Comparison of ENCODE assay signal across 11 cellular contexts in the genomic region with DNA sequence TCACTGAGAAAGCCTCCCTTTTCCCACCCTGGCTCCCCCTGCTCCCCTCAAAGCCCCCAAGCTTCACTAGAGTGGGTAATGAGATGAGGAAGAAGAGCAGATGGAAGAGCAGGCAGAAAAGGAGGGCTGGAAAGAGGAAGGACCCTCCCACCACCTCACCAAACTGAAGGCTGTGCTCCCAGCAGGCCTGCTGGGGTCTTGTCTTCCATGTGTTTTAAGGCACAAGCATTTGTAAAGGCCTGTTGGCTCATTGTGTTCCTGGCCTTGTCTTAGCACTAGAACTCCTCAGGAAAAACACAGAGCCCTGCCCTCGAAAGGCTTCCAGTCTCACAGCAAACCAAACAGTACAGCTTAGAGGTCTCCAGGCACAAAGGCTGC. TPM values are rescaled to one million over a fixed set of nuclear protein-coding genes. Genes with fewer than 3 reads are reported as not detected.
DNase-seq lines count a peak whose midpoint lies in the region; ATAC-seq and TF ChIP-seq lines count a peak whose summit lies in the region.
"Had no signal": no experiment of that assay in that cellular context is flagged by ENCODE, and none has a peak within 500 bp of the region (broad histone marks: within the 10 kb centered on the region; RNA-seq: fewer than 3 reads in every experiment).

No MANE protein-coding gene starts in this region.

- H3K4me1 Mint-ChIP-seq in activated naive CD4-positive, alpha-beta T cell treated with anti-CD3 and anti-CD28 coated beads for 36 hours (ENCODE audit: low read depth), result peaks cover 39% of the 10 kb centered on the region
- H3K4me1 Mint-ChIP-seq in activated B cell treated with CpG ODN at 0.5 μM for 24 hours (peaks cover 41% of the 10 kb centered on the region), Caco-2 (ENCODE audit: low read depth, unreplicated experiment) (peaks cover 32% of the 10 kb centered on the region)

- TF ChIP-seq CTCF in activated B cell treated with CpG ODN at 0.5 μM for 24 hours (IDR thresholded peaks at IDR 0.05) (no peak), lower lobe of right lung (IDR thresholded peaks at IDR 0.05) (no peak), thyroid gland (IDR thresholded peaks at IDR 0.05) (no peak), Caco-2 (IDR thresholded peaks at IDR 0.05; ENCODE audit: insufficient read depth in 1 of 2, low read depth in 1 of 2, low read length in 1 of 2, severe bottlenecking in 1 of 2, unreplicated experiment in 1 of 2) (no peak)

- no peak for ATAC-seq in activated B cell treated with CpG ODN at 0.5 μM for 24 hours (ENCODE audit: low read depth)
- ATAC-seq in lower lobe of right lung, result no peak
- ATAC-seq in HG03521 (IDR thresholded peaks at IDR 0.05; ENCODE audit: unreplicated experiment), result no peak

- peak overlapping the region; percentile 84 for H3K27ac ChIP-seq in lower lobe of right lung
- H3K27ac ChIP-seq in thyroid gland, result peak overlapping the region; percentile 58 to 99 (median 96)

- 83 to 100% methylated on average over 1 of the region's 1 CpG for WGBS in thyroid gland, 2 donors

- H3K27me3 Mint-ChIP-seq in activated naive CD4-positive, alpha-beta T cell treated with anti-CD3 and anti-CD28 coated beads for 36 hours (ENCODE audit: low read depth), result no peaks in the 10 kb centered on the region
- H3K27me3 Mint-ChIP-seq in activated B cell treated with CpG ODN at 0.5 μM for 24 hours, result no peaks in the 10 kb centered on the region
- H3K27me3 Mint-ChIP-seq in Caco-2 (ENCODE audit: insufficient read depth, unreplicated experiment), result no peaks in the 10 kb centered on the region
- H3K27me3 Mint-ChIP-seq: activated naive CD8-positive, alpha-beta T cell had no signal

- no peak overlapping the region for H3K4me3 Mint-ChIP-seq in activated naive CD4-positive, alpha-beta T cell treated with anti-CD3 and anti-CD28 coated beads for 36 hours
- H3K4me3 Mint-ChIP-seq in activated B cell treated with CpG ODN at 0.5 μM for 24 hours (no peak overlapping the region), Caco-2 (ENCODE audit: unreplicated experiment) (no peak overlapping the region)
- H3K4me3 Mint-ChIP-seq: activated naive CD8-positive, alpha-beta T cell had no signal

- no peak overlapping the region for H3K4me3 ChIP-seq in lower lobe of right lung
- H3K4me3 ChIP-seq in thyroid gland (replicated peaks in 1 of 3), result no peak overlapping the region
- no peak overlapping the region for H3K4me3 ChIP-seq in Caco-2 (ENCODE audit: low read depth, low read length)

- H3K9me3 ChIP-seq in lower lobe of right lung (no peaks in the 10 kb centered on the region), thyroid gland (no peaks in the 10 kb centered on the region), Caco-2 (no peaks in the 10 kb centered on the region)
- H3K9me3 ChIP-seq: BE2C had no signal

- H3K9me3 Mint-ChIP-seq in activated naive CD4-positive, alpha-beta T cell treated with anti-CD3 and anti-CD28 coated beads for 36 hours, result no peaks in the 10 kb centered on the region
- no peaks in the 10 kb centered on the region for H3K9me3 Mint-ChIP-seq in activated B cell treated with CpG ODN at 0.5 μM for 24 hours
- no peaks in the 10 kb centered on the region for H3K9me3 Mint-ChIP-seq in Caco-2 (ENCODE audit: unreplicated experiment)

- H3K36me3 Mint-ChIP-seq in activated naive CD4-positive, alpha-beta T cell treated with anti-CD3 and anti-CD28 coated beads for 36 hours (ENCODE audit: low read depth), result no peaks in the 10 kb centered on the region
- H3K36me3 Mint-ChIP-seq in activated B cell treated with CpG ODN at 0.5 μM for 24 hours (ENCODE audit: low read depth) (no peaks in the 10 kb centered on the region), Caco-2 (ENCODE audit: insufficient read depth, unreplicated experiment) (peaks cover 6% of the 10 kb centered on the region)
- H3K36me3 Mint-ChIP-seq: activated naive CD8-positive, alpha-beta T cell had no signal

- no TSS peak for BruUV-seq in Caco-2 (replicated peaks; lab: Mats Ljungman, UMichigan)

- H3K36me3 ChIP-seq in lower lobe of right lung (no peaks in the 10 kb centered on the region), thyroid gland (no peaks in the 10 kb centered on the region), Caco-2 (ENCODE audit: control insufficient read depth, insufficient read depth, low read length) (no peaks in the 10 kb centered on the region)
- H3K36me3 ChIP-seq: BE2C had no signal

- H3K4me1 ChIP-seq in lower lobe of right lung (peaks cover 80% of the 10 kb centered on the region), thyroid gland (peaks cover 53 to 84% of the 10 kb centered on the region in 2 donors), Caco-2 (peaks cover 58% of the 10 kb centered on the region)

- peak overlapping the region; percentile 1 for H3K27ac Mint-ChIP-seq in activated naive CD4-positive, alpha-beta T cell treated with anti-CD3 and anti-CD28 coated beads for 36 hours
- H3K27ac Mint-ChIP-seq in activated B cell treated with CpG ODN at 0.5 μM for 24 hours (peak overlapping the region; percentile 1), Caco-2 (ENCODE audit: unreplicated experiment) (no peak overlapping the region)

- DNase-seq in activated naive CD4-positive, alpha-beta T cell treated with anti-CD3 and anti-CD28 coated beads for 36 hours, result no peak
- DNase-seq in activated naive CD4-positive, alpha-beta T cell treated with Interleukin-2 at 50 U/mL for 16 hours, result no peak
- DNase-seq in activated B cell treated with CpG ODN at 0.5 μM for 24 hours, result no peak
- peak; percentile 13 for DNase-seq in lower lobe of right lung
- no peak for DNase-seq in thyroid gland
- DNase-seq in anterior cingulate cortex (lab: John Stamatoyannopoulos, UW), result no peak
- DNase-seq in Caco-2, result no peak
- DNase-seq: BE2C, retina had no signal

- intact Hi-C loops in activated naive CD4-positive, alpha-beta T cell treated with anti-CD3 and anti-CD28 coated beads for 36 hours (cut with micrococcal nuclease), result no loop called here
- intact Hi-C loops in activated B cell treated with CpG ODN at 0.5 μM for 24 hours (cut with micrococcal nuclease), result no loop called here
- intact Hi-C loops in lower lobe of right lung (cut with DNase I), result loop anchor here (10.0 kb wide), 1 partner anchor 472 kb away; no protein-coding TSS in a partner anchor
- intact Hi-C loops in thyroid gland (cut with DNase I), result loop anchor here (5.0 to 10.0 kb wide), 2 partner anchors 90 to 362 kb away; no protein-coding TSS in a partner anchor
- intact Hi-C loops in Caco-2 (cut with micrococcal nuclease; ENCODE audit: unreplicated experiment), result no loop called here

- TF ChIP-seq POLR2A in thyroid gland (IDR thresholded peaks at IDR 0.05), result no peak

- POLR2A ChIA-PET in activated B cell treated with CpG ODN at 0.5 μM for 24 hours (lab: Charles Lee), result interaction anchor here (0.7 to 7.5 kb wide), 8 partner anchors 28 to 466 kb away, joined by 3 to 120 read pairs (median 5); a partner anchor contains a TSS
- POLR2A ChIA-PET in Caco-2 (lab: Charles Lee), result no interaction called here

- CTCF ChIA-PET in activated naive CD4-positive, alpha-beta T cell treated with anti-CD3 and anti-CD28 coated beads for 36 hours (lab: Charles Lee), result no interaction called here
- CTCF ChIA-PET in activated B cell treated with CpG ODN at 0.5 μM for 24 hours (lab: Charles Lee), result no interaction called here
- CTCF ChIA-PET in Caco-2 (lab: Charles Lee), result no interaction called here

- H3K27me3 ChIP-seq in lower lobe of right lung (ENCODE audit: low read depth) (no peaks in the 10 kb centered on the region), thyroid gland (no peaks in the 10 kb centered on the region), Caco-2 (replicated peaks; ENCODE audit: control insufficient read depth, insufficient read depth, low read length) (no peaks in the 10 kb centered on the region)
- H3K27me3 ChIP-seq: BE2C had no signal

RNA-seq across cellular contexts. Expression of a gene that starts 51.5 kb away (rescaled TPM):
- total RNA-seq in activated naive CD4-positive, alpha-beta T cell treated with anti-CD3 and anti-CD28 coated beads for 36 hours, result 100 to 1,000 TPM; 155 to 192 TPM
- 80.6 and 82.7 TPM in 2 replicates for total RNA-seq in activated B cell treated with CpG ODN at 0.5 μM for 24 hours
- total RNA-seq in lower lobe of right lung, result 88.4 TPM
- 100 to 1,000 TPM; 117 to 204 (median 157) TPM for total RNA-seq in thyroid gland
- total RNA-seq in Caco-2 (2022), result 131 and 137 TPM in 2 replicates

Comparison
In these comparisons a context has a peak if more than half of its experiments do, and no peak if none do; other contexts are left out.
1. intact Hi-C loops: an anchor here in lower lobe of right lung (10.0 kb wide) and thyroid gland (5.0 to 10.0 kb wide); none called in activated naive CD4-positive, alpha-beta T cell treated with anti-CD3 and anti-CD28 coated beads for 36 hours, activated B cell treated with CpG ODN at 0.5 μM for 24 hours and Caco-2.